ENCODE assay signal across 23 cellular contexts in the genomic region with DNA sequence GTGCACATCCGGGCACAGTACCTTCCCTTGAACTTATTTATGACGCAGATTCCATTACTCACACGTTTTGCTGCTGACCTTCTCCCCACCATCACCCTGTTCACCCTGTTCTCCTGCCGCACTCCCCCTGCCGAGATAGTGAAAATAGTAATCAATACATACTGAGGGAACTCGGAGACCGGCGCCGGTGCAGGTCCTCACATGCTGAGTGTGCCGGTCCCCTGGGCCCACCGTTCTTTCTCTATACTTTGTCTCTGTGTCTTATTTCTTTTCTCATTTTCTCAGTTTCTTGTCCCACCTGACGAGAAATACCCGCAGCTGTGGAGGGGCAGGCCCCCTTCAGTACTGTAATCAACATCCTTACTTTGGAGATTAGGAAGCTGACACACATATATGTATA.
"Had no signal": no experiment of that assay in that cellular context is flagged by ENCODE, and none has a peak within 500 bp of the region (broad histone marks: within the 10 kb centered on the region; RNA-seq: fewer than 3 reads in every experiment).

No MANE protein-coding gene starts in this region.

- DNase-seq: hippocampal formation; left colon; lower lobe of right lung; mammary epithelial cell; mesenchymal stem cell; naive thymus-derived CD8-positive, alpha-beta T cell; nucleus accumbens; pancreas; stimulated activated CD4-positive, alpha-beta T cell treated with anti-CD3 and anti-CD28 coated beads, Interleukin-4, amount 100 ng/mL, for 24 hours; stimulated activated naive CD4-positive, alpha-beta T cell; transverse colon had no signal

- H3K4me1 ChIP-seq: left lung, lower lobe of right lung, pancreas, psoas muscle, suprapubic skin, transverse colon, upper lobe of left lung, vagina had no signal

- ATAC-seq: left colon; left lung; lower lobe of right lung; naive thymus-derived CD8-positive, alpha-beta T cell; pancreas; psoas muscle; sciatic nerve; stimulated activated effector memory CD8-positive, alpha-beta T cell treated with anti-CD3 and anti-CD28 coated beads, Interleukin-12 subunit alpha, Interleukin-12 subunit beta, amount 100 ng/mL, for 72 hours had no signal

- H3K4me1 Mint-ChIP-seq: nephron; neural crest cell; stimulated activated effector memory CD8-positive, alpha-beta T cell treated with anti-CD3 and anti-CD28 coated beads, Interleukin-12 subunit alpha, Interleukin-12 subunit beta, amount 100 ng/mL, for 72 hours had no signal

- H3K27ac ChIP-seq: left lung, lower lobe of right lung, pancreas, psoas muscle, skin epidermis, suprapubic skin, transverse colon, upper lobe of left lung, vagina had no signal

- H3K9me3 Mint-ChIP-seq: neural crest cell; stimulated activated naive CD8-positive, alpha-beta T cell treated with anti-CD3 and anti-CD28 coated beads, Interleukin-15, Interleukin-2, amounts not matched to agents 100 ng/mL and 50 ng/mL, for 24 hours had no signal

- H3K27me3 Mint-ChIP-seq: naive thymus-derived CD8-positive, alpha-beta T cell; stimulated activated naive CD8-positive, alpha-beta T cell treated with anti-CD3 and anti-CD28 coated beads, Interleukin-15, Interleukin-2, amounts not matched to agents 100 ng/mL and 50 ng/mL, for 24 hours had no signal

- H3K4me3 ChIP-seq: left lung, lower lobe of right lung, pancreas, psoas muscle, skin epidermis, suprapubic skin, transverse colon, upper lobe of left lung, vagina had no signal

- FAIRE-seq: keratinocyte, pancreas had no signal

- H3K9me3 ChIP-seq: lower lobe of right lung, pancreas, psoas muscle, suprapubic skin, transverse colon, upper lobe of left lung, vagina had no signal

- H3K4me3 Mint-ChIP-seq: nephron; neural crest cell; stimulated activated effector memory CD8-positive, alpha-beta T cell treated with anti-CD3 and anti-CD28 coated beads, Interleukin-12 subunit alpha, Interleukin-12 subunit beta, amount 100 ng/mL, for 72 hours; stimulated activated naive CD8-positive, alpha-beta T cell treated with anti-CD3 and anti-CD28 coated beads, Interleukin-15, Interleukin-2, amounts not matched to agents 100 ng/mL and 50 ng/mL, for 24 hours had no signal

- H3K27ac Mint-ChIP-seq: naive thymus-derived CD8-positive, alpha-beta T cell; nephron; stimulated activated effector memory CD8-positive, alpha-beta T cell treated with anti-CD3 and anti-CD28 coated beads, Interleukin-12 subunit alpha, Interleukin-12 subunit beta, amount 100 ng/mL, for 72 hours; stimulated activated naive CD8-positive, alpha-beta T cell treated with anti-CD3 and anti-CD28 coated beads, Interleukin-15, Interleukin-2, amounts not matched to agents 100 ng/mL and 50 ng/mL, for 24 hours had no signal

- H3K36me3 Mint-ChIP-seq: stimulated activated effector memory CD8-positive, alpha-beta T cell treated with anti-CD3 and anti-CD28 coated beads, Interleukin-12 subunit alpha, Interleukin-12 subunit beta, amount 100 ng/mL, for 72 hours had no signal

- H3K27me3 ChIP-seq: left lung, pancreas, suprapubic skin, transverse colon, upper lobe of left lung, vagina had no signal

- H3K36me3 ChIP-seq: left lung, lower lobe of right lung, pancreas, suprapubic skin, transverse colon, upper lobe of left lung, vagina had no signal
